In genomic region chr14:103886304-103887169, GRCh38 we compare ENCODE assay signal across 1 cellular context.
A peak's percentile ranks its signal among the peaks of the same experiment; 100 is the strongest.
TF ChIP-seq lines count a peak whose summit lies in the region.

No MANE protein-coding gene starts in this region.

TF ChIP-seq in HepG2, 621 proteins besides CTCF, POLR2A, EP300 and RAD21 (continued from another document and continues in another):
- TF ChIP-seq THAP9 (CRISPR knock-in tag; IDR thresholded peaks at IDR 0.05; ENCODE audit: borderline replicate concordance) = no peak
- no peak for TF ChIP-seq HMGA1 (CRISPR knock-in tag; conservative IDR thresholded peaks at IDR 0.05)
- TF ChIP-seq ZNF18 (CRISPR knock-in tag; IDR thresholded peaks at IDR 0.05; ENCODE audit: insufficient replicate concordance) = no peak
- TF ChIP-seq NPAS2 (CRISPR knock-in tag; IDR thresholded peaks at IDR 0.05; ENCODE audit: borderline replicate concordance) = no peak
- peak; percentile 55; the same call in 1 of the 2 replicates for TF ChIP-seq RARA (CRISPR knock-in tag; IDR thresholded peaks at IDR 0.05)
- no peak for TF ChIP-seq KDM4B (CRISPR knock-in tag; IDR thresholded peaks at IDR 0.05)
- peak; percentile 41; the same call in 1 of the 2 replicates for TF ChIP-seq ZNF788 (CRISPR knock-in tag; IDR thresholded peaks at IDR 0.05; ENCODE audit: borderline replicate concordance)
- peak; percentile 52; the same call in 1 of the 2 replicates for TF ChIP-seq TFDP1 (CRISPR knock-in tag; IDR thresholded peaks at IDR 0.05; ENCODE audit: borderline replicate concordance)
- TF ChIP-seq ZNF83 (CRISPR knock-in tag; IDR thresholded peaks at IDR 0.05; ENCODE audit: borderline replicate concordance) = no peak
- TF ChIP-seq ZSCAN5A (CRISPR knock-in tag; IDR thresholded peaks at IDR 0.05; ENCODE audit: borderline replicate concordance) = peak; percentile 43; the same call in 1 of the 2 replicates
- TF ChIP-seq ZNF629 (CRISPR knock-in tag; conservative IDR thresholded peaks at IDR 0.05) = 0 out of 2 replicates have a peak, but pooled peaks have one; percentile 29
- TF ChIP-seq FOXA1 (IDR thresholded peaks at IDR 0.05) = no peak
- TF ChIP-seq FOXA1 (CRISPR knock-in tag; IDR thresholded peaks at IDR 0.05) = no peak
- no peak for TF ChIP-seq ATF7 (IDR thresholded peaks at IDR 0.05)
- no peak for TF ChIP-seq ATF7 (CRISPR knock-in tag; IDR thresholded peaks at IDR 0.05)
- TF ChIP-seq BORCS8-MEF2B (CRISPR knock-in tag; IDR thresholded peaks at IDR 0.05) = no peak; the same call in none of the 2 replicates
- no peak for TF ChIP-seq ZNF337 (CRISPR knock-in tag; IDR thresholded peaks at IDR 0.05; ENCODE audit: borderline replicate concordance, low read depth)
- TF ChIP-seq PHF5A (CRISPR knock-in tag; IDR thresholded peaks at IDR 0.05; ENCODE audit: low read depth, unreplicated experiment) = no peak
- peak in 1 of 2 experiments; percentile 40; a peak in 1 of 4 replicates for TF ChIP-seq KLF16 (CRISPR knock-in tag; IDR thresholded peaks at IDR 0.05)
- no peak for TF ChIP-seq TBX3 (IDR thresholded peaks at IDR 0.05; ENCODE audit: borderline replicate concordance)
- TF ChIP-seq CHD2 (IDR thresholded peaks at IDR 0.05; ENCODE audit: low read depth, low read length) = no peak
- TF ChIP-seq TRIM24 (CRISPR knock-in tag; IDR thresholded peaks at IDR 0.05) = no peak
- TF ChIP-seq ZNF430 (CRISPR knock-in tag; IDR thresholded peaks at IDR 0.05) = no peak
- TF ChIP-seq SOX5 (CRISPR knock-in tag; IDR thresholded peaks at IDR 0.05; ENCODE audit: borderline replicate concordance) = peak; percentile 18; the same call in 1 of the 2 replicates
- TF ChIP-seq RCOR2 (CRISPR knock-in tag; IDR thresholded peaks at IDR 0.05) = peak; percentile 31; the same call in 1 of the 2 replicates
- TF ChIP-seq ADNP (CRISPR knock-in tag; IDR thresholded peaks at IDR 0.05) = no peak
- no peak for TF ChIP-seq ZNF678 (CRISPR knock-in tag; IDR thresholded peaks at IDR 0.05)
- no peak for TF ChIP-seq ZFP1 (CRISPR knock-in tag; IDR thresholded peaks at IDR 0.05)
- TF ChIP-seq SP2 (CRISPR knock-in tag; IDR thresholded peaks at IDR 0.05) = no peak
- no peak for TF ChIP-seq ZNF670 (CRISPR knock-in tag; IDR thresholded peaks at IDR 0.05; ENCODE audit: borderline replicate concordance)
- TF ChIP-seq ZSCAN20 (CRISPR knock-in tag; IDR thresholded peaks at IDR 0.05; ENCODE audit: borderline replicate concordance) = no peak
- 0 out of 2 replicates have a peak, but pooled peaks have one; percentile 28 for TF ChIP-seq ZNF839 (CRISPR knock-in tag; IDR thresholded peaks at IDR 0.05; ENCODE audit: borderline replicate concordance)
- TF ChIP-seq ZNF558 (CRISPR knock-in tag; IDR thresholded peaks at IDR 0.05; ENCODE audit: borderline replicate concordance) = no peak
- 0 out of 2 replicates have a peak, but pooled peaks have one; percentile 10 for TF ChIP-seq NFYB (CRISPR knock-in tag; IDR thresholded peaks at IDR 0.05)
- no peak for TF ChIP-seq GRHL1 (CRISPR knock-in tag; conservative IDR thresholded peaks at IDR 0.05)
- TF ChIP-seq MED13 (CRISPR knock-in tag; IDR thresholded peaks at IDR 0.05) = peak; percentile 27; the same call in 1 of the 2 replicates
- peak; percentile 64; the same call in 1 of the 2 replicates for TF ChIP-seq RFXAP (CRISPR knock-in tag; IDR thresholded peaks at IDR 0.05; ENCODE audit: borderline replicate concordance)
- TF ChIP-seq BCL3 (CRISPR knock-in tag; IDR thresholded peaks at IDR 0.05) = no peak
- TF ChIP-seq MIXL1 (CRISPR knock-in tag; IDR thresholded peaks at IDR 0.05) = peak; percentile 16; the same call in 1 of the 2 replicates
- no peak for TF ChIP-seq POLR2AphosphoS5 (IDR thresholded peaks at IDR 0.05; ENCODE audit: low read depth, low read length)
- no peak for TF ChIP-seq POGK (CRISPR knock-in tag; conservative IDR thresholded peaks at IDR 0.05)
- no peak for TF ChIP-seq SP4 (CRISPR knock-in tag; IDR thresholded peaks at IDR 0.05)
- TF ChIP-seq FLYWCH1 (CRISPR knock-in tag; IDR thresholded peaks at IDR 0.05) = no peak
- TF ChIP-seq CENPBD1 (CRISPR knock-in tag; IDR thresholded peaks at IDR 0.05; ENCODE audit: borderline replicate concordance, low read depth) = no peak
- TF ChIP-seq RAD51 (IDR thresholded peaks at IDR 0.05; ENCODE audit: borderline replicate concordance) = no peak
- TF ChIP-seq ARID3A (IDR thresholded peaks at IDR 0.05; ENCODE audit: low read depth, low read length) = 0 out of 2 replicates have a peak, but pooled peaks have one; percentile 29
- TF ChIP-seq NR0B2 (CRISPR knock-in tag; IDR thresholded peaks at IDR 0.05) = no peak
- TF ChIP-seq JUN (CRISPR knock-in tag; IDR thresholded peaks at IDR 0.05) = no peak
- TF ChIP-seq MAFF (IDR thresholded peaks at IDR 0.05; ENCODE audit: low read depth, low read length) = no peak
- 0 out of 2 replicates have a peak, but pooled peaks have one; percentile 54 for TF ChIP-seq ATF6 (CRISPR knock-in tag; conservative IDR thresholded peaks at IDR 0.05)
- peak; percentile 76 for TF ChIP-seq HDAC2 (CRISPR knock-in tag; IDR thresholded peaks at IDR 0.05)
- 0 out of 2 replicates have a peak, but pooled peaks have one; percentile 25 for TF ChIP-seq BCL6 (CRISPR knock-in tag; IDR thresholded peaks at IDR 0.05)
- TF ChIP-seq ZNF263 (CRISPR knock-in tag; IDR thresholded peaks at IDR 0.05) = no peak
- no peak for TF ChIP-seq NFKBIZ (CRISPR knock-in tag; IDR thresholded peaks at IDR 0.05)
